9 cellular contexts compared by ENCODE assay signal in the genomic region with DNA sequence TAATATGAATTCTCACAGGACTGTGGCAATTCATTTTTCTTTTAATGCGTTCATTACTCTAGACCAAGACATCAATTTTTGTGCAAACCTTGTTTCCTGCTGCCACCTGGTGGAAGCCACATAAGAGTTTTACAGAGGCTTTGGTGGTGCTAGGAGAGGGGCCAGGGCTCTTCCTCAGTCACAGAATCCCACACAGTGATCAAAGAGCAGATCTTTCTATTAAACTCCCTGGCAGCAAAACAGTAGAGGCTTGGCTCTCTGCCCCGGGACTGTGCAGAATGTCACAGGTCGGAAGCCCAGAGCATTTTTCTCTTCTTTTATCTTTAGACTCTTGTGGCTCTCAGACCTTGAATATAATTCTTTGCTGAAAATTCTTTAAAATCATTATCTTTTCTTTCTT.
DNase-seq lines count a peak whose midpoint lies in the region; ATAC-seq and TF ChIP-seq lines count a peak whose summit lies in the region.
"Had no signal": no experiment of that assay in that cellular context is flagged by ENCODE, and none has a peak within 500 bp of the region (broad histone marks: within the 10 kb centered on the region; RNA-seq: fewer than 3 reads in every experiment).

No MANE protein-coding gene starts in this region.

- no peaks in the 10 kb centered on the region for H3K4me1 ChIP-seq in adrenal gland (replicated peaks in 1 of 2)

- no peaks in the 10 kb centered on the region for H3K9me3 Mint-ChIP-seq in activated CD4-positive, alpha-beta T cell treated with anti-CD3 and anti-CD28 coated beads for 36 hours (ENCODE audit: low read depth)
- no peaks in the 10 kb centered on the region for H3K9me3 Mint-ChIP-seq in CD4-positive, alpha-beta T cell

- no peak for ATAC-seq in activated CD4-positive, alpha-beta T cell treated with anti-CD3 and anti-CD28 coated beads for 36 hours
- ATAC-seq in HG02759 (IDR thresholded peaks at IDR 0.05; ENCODE audit: unreplicated experiment) = peak; percentile 75
- no peak for ATAC-seq in CD4-positive, alpha-beta T cell (ENCODE audit: poor library complexity)

- POLR2A ChIA-PET in activated CD4-positive, alpha-beta T cell treated with anti-CD3 and anti-CD28 coated beads for 36 hours (lab: Charles Lee) = no interaction called here
- POLR2A ChIA-PET in CD4-positive, alpha-beta T cell (lab: Charles Lee) = no interaction called here

- CTCF ChIA-PET in activated CD4-positive, alpha-beta T cell treated with anti-CD3 and anti-CD28 coated beads for 36 hours (lab: Charles Lee) = no interaction called here
- CTCF ChIA-PET in CD4-positive, alpha-beta T cell (lab: Charles Lee) = no interaction called here

- TF ChIP-seq POLR2A in adrenal gland (IDR thresholded peaks at IDR 0.05) = no peak

- no peaks in the 10 kb centered on the region for H3K36me3 Mint-ChIP-seq in activated CD4-positive, alpha-beta T cell treated with anti-CD3 and anti-CD28 coated beads for 36 hours (ENCODE audit: low read depth)
- H3K36me3 Mint-ChIP-seq in CD4-positive, alpha-beta T cell (ENCODE audit: low read depth) = no peaks in the 10 kb centered on the region
- H3K36me3 Mint-ChIP-seq: activated naive CD8-positive, alpha-beta T cell had no signal

- no peak overlapping the region for H3K4me3 ChIP-seq in adrenal gland

- no peaks in the 10 kb centered on the region for H3K9me3 ChIP-seq in adrenal gland (replicated peaks in 1 of 3)
- no peaks in the 10 kb centered on the region for H3K9me3 ChIP-seq in CD4-positive, alpha-beta T cell (ENCODE audit: control insufficient read depth, low read length)

- H3K4me1 Mint-ChIP-seq in activated CD4-positive, alpha-beta T cell treated with anti-CD3 and anti-CD28 coated beads for 36 hours = no peaks in the 10 kb centered on the region
- no peaks in the 10 kb centered on the region for H3K4me1 Mint-ChIP-seq in CD4-positive, alpha-beta T cell (ENCODE audit: low read depth)

- no peak overlapping the region for H3K27ac ChIP-seq in adrenal gland
- no peak overlapping the region for H3K27ac ChIP-seq in CD4-positive, alpha-beta T cell (ENCODE audit: low read depth, low read length)

- H3K4me3 Mint-ChIP-seq in activated CD4-positive, alpha-beta T cell treated with anti-CD3 and anti-CD28 coated beads for 36 hours = no peak overlapping the region
- no peak overlapping the region for H3K4me3 Mint-ChIP-seq in CD4-positive, alpha-beta T cell
- H3K4me3 Mint-ChIP-seq: activated naive CD8-positive, alpha-beta T cell had no signal

- WGBS in adrenal gland, 4 donors = 2 to 6% (median 4%) methylated on average over 3 of the region's 3 CpGs

- intact Hi-C loops in activated CD4-positive, alpha-beta T cell treated with anti-CD3 and anti-CD28 coated beads for 36 hours (cut with DNase I, micrococcal nuclease) = loop anchor here in 1 of 2 experiments (1.0 kb wide), 3 partner anchors 179 to 839 kb away; no protein-coding TSS in a partner anchor
- intact Hi-C loops in adrenal gland (cut with DNase I) = loop anchor here in 1 of 2 donors (10.0 kb wide), 2 partner anchors 549 to 839 kb away; no protein-coding TSS in a partner anchor
- intact Hi-C loops in CD4-positive, alpha-beta T cell (cut with DNase I, micrococcal nuclease) = no loop called here

- no peak overlapping the region for H3K27ac Mint-ChIP-seq in activated CD4-positive, alpha-beta T cell treated with anti-CD3 and anti-CD28 coated beads for 36 hours
- no peak overlapping the region for H3K27ac Mint-ChIP-seq in CD4-positive, alpha-beta T cell
- H3K27ac Mint-ChIP-seq: activated naive CD8-positive, alpha-beta T cell had no signal

- H3K36me3 ChIP-seq in adrenal gland (replicated peaks in 1 of 2) = no peaks in the 10 kb centered on the region

- peak; percentile 49 for DNase-seq in activated CD4-positive, alpha-beta T cell treated with anti-CD3 and anti-CD28 coated beads for 36 hours
- no peak for DNase-seq in activated CD4-positive, alpha-beta T cell treated with anti-CD3 and anti-CD28 coated beads, Interleukin-2, amount 50 U/mL, for 1 hour
- DNase-seq in NCI-H2171 (lab: John Stamatoyannopoulos, UW) (peak; percentile 64), adrenal gland (peak; percentile 57 to 83 (median 65)), hippocampal formation (lab: John Stamatoyannopoulos, UW) (peak; percentile 53 to 83)
- peak; percentile 33 for DNase-seq in stimulated activated CD8-positive, alpha-beta memory T cell treated with anti-CD3 and anti-CD28 coated beads, Interleukin-4, amount 100 ng/mL, for 48 hours
- DNase-seq in CD4-positive, alpha-beta T cell = no peak

- TF ChIP-seq CTCF in adrenal gland (IDR thresholded peaks at IDR 0.05) = peak; percentile 41 to 72 (median 64)
- TF ChIP-seq CTCF in CD4-positive, alpha-beta T cell (IDR thresholded peaks at IDR 0.05) = no peak

- H3K27me3 ChIP-seq in adrenal gland = no peaks in the 10 kb centered on the region
- H3K27me3 ChIP-seq in CD4-positive, alpha-beta T cell (ENCODE audit: control insufficient read depth, insufficient read depth, low read length) = no peaks in the 10 kb centered on the region

- H3K27me3 Mint-ChIP-seq in activated CD4-positive, alpha-beta T cell treated with anti-CD3 and anti-CD28 coated beads for 36 hours = peaks cover 12% of the 10 kb centered on the region
- H3K27me3 Mint-ChIP-seq in CD4-positive, alpha-beta T cell = peaks cover 4% of the 10 kb centered on the region

Comparison
In these comparisons a context has a peak if more than half of its experiments do, and no peak if none do; other contexts are left out.
1. DNase-seq: peak in activated CD4-positive, alpha-beta T cell treated with anti-CD3 and anti-CD28 coated beads for 36 hours (single experiment), NCI-H2171 (single experiment), adrenal gland (7 of 7), hippocampal formation (2 of 2) and stimulated activated CD8-positive, alpha-beta memory T cell treated with anti-CD3 and anti-CD28 coated beads, Interleukin-4, amount 100 ng/mL, for 48 hours (single experiment); none in activated CD4-positive, alpha-beta T cell treated with anti-CD3 and anti-CD28 coated beads, Interleukin-2, amount 50 U/mL, for 1 hour (single experiment) and CD4-positive, alpha-beta T cell (0 of 10).